15 cellular contexts compared by ENCODE assay signal in genomic region chr17:42283241-42284019, GRCh38. TPM values are rescaled to one million over a fixed set of nuclear protein-coding genes. Genes with fewer than 3 reads are reported as not detected.
DNase-seq lines count a peak whose midpoint lies in the region; ATAC-seq, FAIRE-seq and TF ChIP-seq lines count a peak whose summit lies in the region.
"Had no signal": no experiment of that assay in that cellular context is flagged by ENCODE, and none has a peak within 500 bp of the region (broad histone marks: within the 10 kb centered on the region; RNA-seq: fewer than 3 reads in every experiment).

No MANE protein-coding gene starts in this region.

- H3K27ac ChIP-seq in KOPT-K1 (ENCODE audit: low read depth, low read length, poor library complexity, severe bottlenecking) (peak overlapping the region; percentile 28), kidney (ENCODE audit: low read depth in 2 of 2, low read length in 2 of 2) (no peak overlapping the region)
- H3K27ac ChIP-seq: heart left ventricle, thoracic aorta had no signal

- no peaks in the 10 kb centered on the region for H3K9me3 ChIP-seq in KOPT-K1 (ENCODE audit: insufficient read depth, low read length, poor library complexity, severe bottlenecking)
- no peaks in the 10 kb centered on the region for H3K9me3 ChIP-seq in kidney (ENCODE audit: control insufficient read depth in 1 of 2, low read length in 2 of 2)
- H3K9me3 ChIP-seq: heart left ventricle, mucosa of descending colon, thoracic aorta had no signal

- peak; percentile 16 for DNase-seq in activated T-cell treated with anti-CD3 and anti-CD28 coated beads, Interleukin-2, amount 50 U/mL, for 1 hour
- no peak for DNase-seq in activated T-cell treated with anti-CD3 and anti-CD28 coated beads for 4 hours
- DNase-seq in kidney, result peak; percentile 32
- DNase-seq in stimulated activated naive B cell treated with anti-CD40 and anti-IgM and Interleukin-4, amounts not matched to agents 10 μg/mL and 1 μg/mL and 100 μg/mL, for 72 hours, result no peak
- no peak for DNase-seq in NCI-H1048 (lab: John Stamatoyannopoulos, UW)
- DNase-seq in NCI-H1436 (lab: John Stamatoyannopoulos, UW), result no peak
- DNase-seq: mucosa of descending colon had no signal

- peak overlapping the region; percentile 5 for H3K27ac Mint-ChIP-seq in stimulated activated naive B cell treated with anti-CD40 and anti-IgM and Interleukin-4, amounts not matched to agents 10 μg/mL and 1 μg/mL and 100 μg/mL, for 72 hours

- H3K36me3 ChIP-seq in KOPT-K1 (ENCODE audit: insufficient read depth, low read length) (peaks cover 14% of the 10 kb centered on the region), kidney (ENCODE audit: control insufficient read depth in 1 of 2, insufficient read depth in 2 of 2, low read length in 2 of 2) (no peaks in the 10 kb centered on the region)
- H3K36me3 ChIP-seq: heart left ventricle, thoracic aorta had no signal

- no peak overlapping the region for H3K4me3 ChIP-seq in kidney (ENCODE audit: low read length in 2 of 2)
- H3K4me3 ChIP-seq: dorsolateral prefrontal cortex, heart left ventricle, mucosa of descending colon, thoracic aorta had no signal

- H3K36me3 Mint-ChIP-seq in stimulated activated naive B cell treated with anti-CD40 and anti-IgM and Interleukin-4, amounts not matched to agents 10 μg/mL and 1 μg/mL and 100 μg/mL, for 72 hours, result peaks cover 4 to 15% of the 10 kb centered on the region in 2 donors
- H3K36me3 Mint-ChIP-seq: brain had no signal

- no peak for FAIRE-seq in kidney (lab: Jason Lieb, UNC)
- FAIRE-seq: GM12892, keratinocyte had no signal

- no peaks in the 10 kb centered on the region for H3K27me3 Mint-ChIP-seq in stimulated activated naive B cell treated with anti-CD40 and anti-IgM and Interleukin-4, amounts not matched to agents 10 μg/mL and 1 μg/mL and 100 μg/mL, for 72 hours

- ATAC-seq in stimulated activated naive B cell treated with anti-CD40 and anti-IgM and Interleukin-4, amounts not matched to agents 10 μg/mL and 1 μg/mL and 100 μg/mL, for 72 hours (replicated peaks), result no peak
- ATAC-seq in HG03432 (IDR thresholded peaks at IDR 0.05; ENCODE audit: unreplicated experiment), result no peak
- ATAC-seq: heart left ventricle, mucosa of descending colon had no signal

- intact Hi-C loops in kidney (cut with DNase I), result no loop called here

- peaks cover 5 to 13% of the 10 kb centered on the region in 2 donors for H3K4me1 ChIP-seq in kidney (ENCODE audit: control insufficient read depth in 1 of 2, insufficient read depth in 1 of 2, low read depth in 1 of 2, low read length in 2 of 2)

- no peak for TF ChIP-seq CTCF in kidney (IDR thresholded peaks at IDR 0.05; ENCODE audit: borderline replicate concordance, extremely low read depth, insufficient read depth)

- H3K9me3 Mint-ChIP-seq in stimulated activated naive B cell treated with anti-CD40 and anti-IgM and Interleukin-4, amounts not matched to agents 10 μg/mL and 1 μg/mL and 100 μg/mL, for 72 hours, result no peaks in the 10 kb centered on the region

- no peak overlapping the region for H3K9ac ChIP-seq in kidney (ENCODE audit: low read length in 2 of 2)

- H3K4me1 Mint-ChIP-seq in stimulated activated naive B cell treated with anti-CD40 and anti-IgM and Interleukin-4, amounts not matched to agents 10 μg/mL and 1 μg/mL and 100 μg/mL, for 72 hours, result peaks cover 23 to 54% of the 10 kb centered on the region in 2 donors

- H3K4me3 Mint-ChIP-seq in stimulated activated naive B cell treated with anti-CD40 and anti-IgM and Interleukin-4, amounts not matched to agents 10 μg/mL and 1 μg/mL and 100 μg/mL, for 72 hours, result no peak overlapping the region
- H3K4me3 Mint-ChIP-seq: brain had no signal

RNA-seq across cellular contexts. Expression of gene STAT5A, which starts 4.9 kb away (rescaled TPM):
- 47.9 TPM for total RNA-seq in kidney
- 11.5 TPM for polyA plus RNA-seq in kidney (ENCODE audit: insufficient read depth, low read depth, low replicate concordance)

RNA-seq across cellular contexts. Expression of gene STAT5B, which starts 7.2 kb away (rescaled TPM):
- 68.0 TPM for total RNA-seq in kidney
- 20.4 TPM for polyA plus RNA-seq in kidney (ENCODE audit: insufficient read depth, low read depth, low replicate concordance)

Comparison
In these comparisons a context has a peak if more than half of its experiments do, and no peak if none do; other contexts are left out.
1. DNase-seq: peak in activated T-cell treated with anti-CD3 and anti-CD28 coated beads, Interleukin-2, amount 50 U/mL, for 1 hour (single experiment) and kidney (single experiment); none in activated T-cell treated with anti-CD3 and anti-CD28 coated beads for 4 hours (single experiment), stimulated activated naive B cell treated with anti-CD40 and anti-IgM and Interleukin-4, amounts not matched to agents 10 μg/mL and 1 μg/mL and 100 μg/mL, for 72 hours (single experiment), NCI-H1048 (single experiment) and NCI-H1436 (single experiment).